ENCODE assay signal across 8 cellular contexts in genomic region chr21:41170442-41170841, GRCh38. TPM values are rescaled to one million over a fixed set of nuclear protein-coding genes. Genes with fewer than 3 reads are reported as not detected.
DNase-seq lines count a peak whose midpoint lies in the region; ATAC-seq, FAIRE-seq and TF ChIP-seq lines count a peak whose summit lies in the region.

No MANE protein-coding gene starts in this region.

- peak overlapping the region; percentile 71 to 82 (median 76) for H3K4me3 Mint-ChIP-seq in nephron

- peak overlapping the region in 1 of 3 experiments; percentile 75 for H3K27ac Mint-ChIP-seq in nephron

- no peaks in the 10 kb centered on the region for H3K9me3 Mint-ChIP-seq in nephron

- POLR2A ChIA-PET in AG04449 (lab: Yijun Ruan, JAX): no interaction called here

- TF ChIP-seq POLR2A in GM12892 (IDR thresholded peaks at IDR 0.05; ENCODE audit: low read depth, low read length) (no peak), GM18505 (IDR thresholded peaks at IDR 0.05; ENCODE audit: borderline replicate concordance, extremely low read depth, insufficient read depth, insufficient read length) (no peak)

- peak; percentile 76 for TF ChIP-seq CTCF in AG04449 (IDR thresholded peaks at IDR 0.05; ENCODE audit: insufficient read depth, low read length, missing control alignments)
- TF ChIP-seq CTCF in nephron (IDR thresholded peaks at IDR 0.05; ENCODE audit: unreplicated experiment in 3 of 3): peak; percentile 40 to 56 (median 54)

- CTCF ChIA-PET in AG04449 (lab: Yijun Ruan, JAX): interaction anchor here (0.8 to 4.5 kb wide), 14 partner anchors 11 to 646 kb away, joined by 3 to 59 read pairs (median 4); no protein-coding TSS in a partner anchor

- H3K36me3 Mint-ChIP-seq in nephron (ENCODE audit: low read depth): no peaks in the 10 kb centered on the region

- DNase-seq in AG04449 (ENCODE audit: low read depth, low spot score) (no peak), GM12892 (ENCODE audit: insufficient read length) (peak; percentile 31), NOMO-1 treated with DMSO at 0.1 percent for 48 hours (lab: John Stamatoyannopoulos, UW; ENCODE audit: unreplicated experiment) (peak; percentile 1), dermis microvascular lymphatic vessel endothelial cell (ENCODE audit: low read depth in 2 of 2) (peak; percentile 73 to 91), posterior cingulate gyrus (no peak)

- no peak for FAIRE-seq in GM12892 (lab: Jason Lieb, UNC)

- ATAC-seq in GM18873 (IDR thresholded peaks at IDR 0.05; ENCODE audit: low FRiP score, unreplicated experiment) (no peak), GM18505 (IDR thresholded peaks at IDR 0.05; ENCODE audit: unreplicated experiment) (no peak)

- intact Hi-C loops in posterior cingulate gyrus (cut with DNase I): no loop called here

- H3K4me1 Mint-ChIP-seq in nephron: peaks cover 27% of the 10 kb centered on the region

- H3K27me3 Mint-ChIP-seq in nephron (ENCODE audit: low read depth): peaks cover 16% of the 10 kb centered on the region

- no peak overlapping the region for H3K4me3 ChIP-seq in AG04449 (ENCODE audit: low read depth, low read length)

RNA-seq across cellular contexts. Expression of gene BACE2, which starts 2.5 kb away (rescaled TPM):
- polyA plus RNA-seq in GM12892 (2012; ENCODE audit: missing spikeins): 1.7 TPM
- 196 and 425 TPM in 2 replicates for total RNA-seq in dermis microvascular lymphatic vessel endothelial cell

Comparison
In these comparisons a context has a peak if more than half of its experiments do, and no peak if none do; other contexts are left out.
1. DNase-seq: peak in GM12892 (single experiment), NOMO-1 treated with DMSO at 0.1 percent for 48 hours (single experiment) and dermis microvascular lymphatic vessel endothelial cell (2 of 2); none in AG04449 (single experiment) and posterior cingulate gyrus (0 of 10).